8 cellular contexts compared by ENCODE assay signal in genomic region chr5:26482817-26483375, GRCh38.
A peak's percentile ranks its signal among the peaks of the same experiment; 100 is the strongest.
DNase-seq lines count a peak whose midpoint lies in the region; ATAC-seq and TF ChIP-seq lines count a peak whose summit lies in the region.

No MANE protein-coding gene starts in this region.

- H3K9me3 Mint-ChIP-seq in HFFc6 = peaks cover 15% of the 10 kb centered on the region
- H3K9me3 Mint-ChIP-seq in brain = peaks cover 0 to 5% (median 3%) of the 10 kb centered on the region in 5 experiments

- no peaks in the 10 kb centered on the region for H3K27me3 Mint-ChIP-seq in HFFc6 (ENCODE audit: insufficient read depth)
- peaks cover 4% of the 10 kb centered on the region for H3K27me3 Mint-ChIP-seq in brain

- no peak overlapping the region for H3K27ac Mint-ChIP-seq in HFFc6
- no peak overlapping the region for H3K27ac Mint-ChIP-seq in brain

- no peaks in the 10 kb centered on the region for H3K4me1 Mint-ChIP-seq in HFFc6 (ENCODE audit: low read depth)
- H3K4me1 Mint-ChIP-seq in brain = peaks cover 5% of the 10 kb centered on the region

- H3K36me3 Mint-ChIP-seq in HFFc6 (ENCODE audit: low read depth) = 0 out of 2 replicates have a peak, but pooled peaks cover 3% of the 10 kb centered on the region
- no peaks in the 10 kb centered on the region for H3K36me3 Mint-ChIP-seq in brain

- DNase-seq in Caki2 (ENCODE audit: low read depth) (peak; percentile 12), HFFc6 (no peak), NCI-H446 treated with DMSO at 0.1 percent for 48 hours (lab: John Stamatoyannopoulos, UW) (peak; percentile 54), lung microvascular endothelial cell (ENCODE audit: low read depth in 2 of 2) (peak; percentile 1 to 22)
- no peak for DNase-seq in stimulated activated CD4-positive, alpha-beta T cell treated with anti-CD3 and anti-CD28 coated beads, Interleukin-2, amount 100 ng/mL, for 24 hours
- no peak for DNase-seq in stimulated activated naive CD4-positive, alpha-beta T cell treated with Interleukin-2 at 50 U/mL for 16 hours (lab: John Stamatoyannopoulos, UW)

- in situ Hi-C loops in Caki2 (cut with HindIII; ENCODE audit: low pct_unique_long_range_greater_than_20kb, low sequenced_read_pairs) = no loop called here

- no peak for ATAC-seq in GM19035 (IDR thresholded peaks at IDR 0.05; ENCODE audit: unreplicated experiment)

- peak; percentile 69 for TF ChIP-seq CTCF in HFFc6 (IDR thresholded peaks at IDR 0.05)
- peak; percentile 59 to 82 for TF ChIP-seq CTCF in brain (conservative IDR thresholded peaks at IDR 0.05)

- no peak overlapping the region for H3K4me3 Mint-ChIP-seq in HFFc6
- H3K4me3 Mint-ChIP-seq in brain = no peak overlapping the region

Comparison
In these comparisons a context has a peak if more than half of its experiments do, and no peak if none do; other contexts are left out.
1. DNase-seq: peak in Caki2 (single experiment), NCI-H446 treated with DMSO at 0.1 percent for 48 hours (single experiment) and lung microvascular endothelial cell (2 of 2); none in HFFc6 (single experiment), stimulated activated CD4-positive, alpha-beta T cell treated with anti-CD3 and anti-CD28 coated beads, Interleukin-2, amount 100 ng/mL, for 24 hours (0 of 2) and stimulated activated naive CD4-positive, alpha-beta T cell treated with Interleukin-2 at 50 U/mL for 16 hours (single experiment).